ENCODE assay signal across 9 cellular contexts in genomic region chr16:57609541-57610401, GRCh38. TPM values are rescaled to one million over a fixed set of nuclear protein-coding genes. Genes with fewer than 3 reads are reported as not detected.
A peak's percentile ranks its signal among the peaks of the same experiment; 100 is the strongest.
DNase-seq lines count a peak whose midpoint lies in the region; ATAC-seq and TF ChIP-seq lines count a peak whose summit lies in the region.
"Had no signal": no experiment of that assay in that cellular context is flagged by ENCODE, and none has a peak within 500 bp of the region (broad histone marks: within the 10 kb centered on the region; RNA-seq: fewer than 3 reads in every experiment).

No MANE protein-coding gene starts in this region.

- peak overlapping the region; percentile 17 for H2AFZ ChIP-seq in mammary epithelial cell (ENCODE audit: low read depth, low read length)

- H3K4me2 ChIP-seq in mammary epithelial cell (ENCODE audit: insufficient read depth, low read depth, low read length) = no peak overlapping the region

- no peaks in the 10 kb centered on the region for H3K9me3 ChIP-seq in mammary epithelial cell (replicated peaks; ENCODE audit: insufficient read depth, low read length)
- no peaks in the 10 kb centered on the region for H3K9me3 ChIP-seq in effector memory CD4-positive, alpha-beta T cell (ENCODE audit: control insufficient read depth, low read length)

- no peak overlapping the region for H3K4me3 ChIP-seq in mammary epithelial cell (replicated peaks in 1 of 3; ENCODE audit: insufficient read depth in 1 of 3, low read depth in 2 of 3, low read length in 3 of 3)
- H3K4me3 ChIP-seq in effector memory CD4-positive, alpha-beta T cell (ENCODE audit: insufficient read depth, low read depth, low read length, poor library complexity, severe bottlenecking) = peak overlapping the region; percentile 2

- H3K36me3 Mint-ChIP-seq in MCF 10A (ENCODE audit: insufficient read depth, unreplicated experiment) (no peaks in the 10 kb centered on the region), Calu3 (ENCODE audit: insufficient read depth, unreplicated experiment) (no peaks in the 10 kb centered on the region)

- H3K9me3 Mint-ChIP-seq in MCF 10A (ENCODE audit: unreplicated experiment) (no peaks in the 10 kb centered on the region), Calu3 (ENCODE audit: low read depth, unreplicated experiment) (no peaks in the 10 kb centered on the region)

- H3K79me2 ChIP-seq in mammary epithelial cell (ENCODE audit: insufficient read depth, low read length) = no peaks in the 10 kb centered on the region

- DNase-seq in mammary epithelial cell (no peak), MCF 10A (ENCODE audit: unreplicated experiment) (no peak), T-helper 2 cell (peak in 3 of 5 experiments; percentile 61 to 98 (median 70)), posterior vena cava (ENCODE audit: low spot score) (peak; percentile 72), MV-4-11 (lab: John Stamatoyannopoulos, UW) (no peak), Calu3 (no peak)
- DNase-seq in effector memory CD4-positive, alpha-beta T cell = peak in 1 of 3 donors; percentile 19

- intact Hi-C loops in mammary epithelial cell (cut with micrococcal nuclease) (loop anchor here (2.0 kb wide), 1 partner anchor 39 kb away; no protein-coding TSS in a partner anchor), MCF 10A (cut with micrococcal nuclease) (no loop called here), posterior vena cava (cut with DNase I) (no loop called here), Calu3 (cut with micrococcal nuclease; ENCODE audit: unreplicated experiment) (no loop called here)

- in situ Hi-C loops in mammary epithelial cell (cut with MboI; ENCODE audit: low sequenced_read_pairs in 2 of 2) = no loop called here

- no peak overlapping the region for H3K9ac ChIP-seq in mammary epithelial cell (ENCODE audit: insufficient read depth, low read length)

- no peak overlapping the region for H3K4me3 Mint-ChIP-seq in MCF 10A (ENCODE audit: unreplicated experiment)
- H3K4me3 Mint-ChIP-seq in Calu3 (ENCODE audit: low read depth, unreplicated experiment) = no peak overlapping the region

- BruUV-seq in mammary epithelial cell (replicated peaks; lab: Mats Ljungman, UMichigan) = no TSS peak
- no TSS peak for BruUV-seq in MCF 10A (replicated peaks; lab: Mats Ljungman, UMichigan)
- BruUV-seq in Calu3 (replicated peaks; lab: Mats Ljungman, UMichigan) = no TSS peak

- CTCF ChIA-PET in mammary epithelial cell (lab: Charles Lee; ENCODE audit: low non-redundant PET) = interaction anchor here (0.6 to 1.0 kb wide), 2 partner anchors 19 to 110 kb away, joined by 3 to 4 read pairs; no protein-coding TSS in a partner anchor
- CTCF ChIA-PET in MCF 10A (lab: Yijun Ruan, JAX) = interaction anchor here (0.9 to 5.8 kb wide), 6 partner anchors 9 to 127 kb away, joined by 4 to 51 read pairs (median 6); no protein-coding TSS in a partner anchor
- CTCF ChIA-PET in Calu3 (lab: Charles Lee) = interaction anchor here (0.6 to 2.0 kb wide), 4 partner anchors 9 to 161 kb away, joined by 3 to 7 read pairs (median 4); no protein-coding TSS in a partner anchor

- no peaks in the 10 kb centered on the region for H3K36me3 ChIP-seq in mammary epithelial cell (ENCODE audit: insufficient read depth, low read length)
- H3K36me3 ChIP-seq in effector memory CD4-positive, alpha-beta T cell (ENCODE audit: control insufficient read depth, insufficient read depth, low read length) = no peaks in the 10 kb centered on the region

- TF ChIP-seq CTCF in mammary epithelial cell (conservative IDR thresholded peaks at IDR 0.05 in 1 of 2, IDR thresholded peaks at IDR 0.05 in 1 of 2; ENCODE audit: extremely low read depth in 1 of 2, insufficient read depth in 1 of 2, low read depth in 1 of 2, low read length in 2 of 2) (peak; percentile 10 to 44), MCF 10A (IDR thresholded peaks at IDR 0.05; ENCODE audit: unreplicated experiment) (no peak), Calu3 (IDR thresholded peaks at IDR 0.05; ENCODE audit: unreplicated experiment) (no peak)

- 33% methylated on average over 10 of the region's 12 CpGs for WGBS in mammary epithelial cell (ENCODE audit: low coverage, missing lambda C conversion rate)

- no peaks in the 10 kb centered on the region for H3K27me3 ChIP-seq in mammary epithelial cell (ENCODE audit: insufficient read depth, low read length)
- no peaks in the 10 kb centered on the region for H3K27me3 ChIP-seq in effector memory CD4-positive, alpha-beta T cell (replicated peaks; ENCODE audit: control insufficient read depth, insufficient read depth, low read length, poor library complexity, severe bottlenecking)

- POLR2A ChIA-PET in MCF 10A (lab: Yijun Ruan, JAX) = interaction anchor here (1.2 to 1.7 kb wide), 2 partner anchors 8 to 126 kb away, joined by 3 to 5 read pairs; partner anchors contain the start of gene KATNB1

- H3K27ac Mint-ChIP-seq in MCF 10A (ENCODE audit: low read depth, unreplicated experiment) (no peak overlapping the region), Calu3 (ENCODE audit: unreplicated experiment) (no peak overlapping the region)

- peaks cover 13% of the 10 kb centered on the region for H3K4me1 Mint-ChIP-seq in MCF 10A (ENCODE audit: insufficient read depth, unreplicated experiment)
- H3K4me1 Mint-ChIP-seq in Calu3 (ENCODE audit: low read depth, unreplicated experiment) = peaks cover 16% of the 10 kb centered on the region

- peak; percentile 84 for ATAC-seq in HG03060 (IDR thresholded peaks at IDR 0.05; ENCODE audit: low read depth, unreplicated experiment)

- H3K27me3 Mint-ChIP-seq in MCF 10A (ENCODE audit: insufficient read depth, unreplicated experiment) (no peaks in the 10 kb centered on the region), Calu3 (ENCODE audit: unreplicated experiment) (no peaks in the 10 kb centered on the region)

- dilution Hi-C loops in mammary epithelial cell (cut with HindIII; ENCODE audit: low sequenced_read_pairs) = no loop called here

- H4K20me1 ChIP-seq in mammary epithelial cell (ENCODE audit: insufficient read depth, low read length) = no peaks in the 10 kb centered on the region

- H3K4me1 ChIP-seq in mammary epithelial cell (ENCODE audit: insufficient read depth, low read length) = no peaks in the 10 kb centered on the region
- H3K4me1 ChIP-seq in effector memory CD4-positive, alpha-beta T cell (ENCODE audit: control insufficient read depth, insufficient read depth, low read length, poor library complexity, severe bottlenecking) = peaks cover 7% of the 10 kb centered on the region

- H3K27ac ChIP-seq in mammary epithelial cell (ENCODE audit: insufficient read depth, low read depth, low read length) = no peak overlapping the region
- H3K27ac ChIP-seq in effector memory CD4-positive, alpha-beta T cell (ENCODE audit: insufficient read depth, low read length, poor library complexity, severe bottlenecking) = no peak overlapping the region

RNA-seq across cellular contexts. Expression of gene ADGRG1, which starts 18.7 kb away (rescaled TPM):
- total RNA-seq in mammary epithelial cell (100 to 1,000 TPM; 195 to 196 TPM), MCF 10A (2022) (10.1 and 10.2 TPM in 2 replicates), posterior vena cava (10 to 100 TPM; 28.0 to 28.5 TPM), Calu3 (2022) (269 and 278 TPM in 2 replicates)
- polyA plus RNA-seq in mammary epithelial cell = 125 TPM
- 186 TPM for polyA minus RNA-seq in mammary epithelial cell

RNA-seq across cellular contexts. Expression of gene ADGRG3, which starts 58.3 kb away (rescaled TPM):
- total RNA-seq in mammary epithelial cell = not detected
- polyA plus RNA-seq in mammary epithelial cell = not detected
- not detected for polyA minus RNA-seq in mammary epithelial cell
- not detected in 2 replicates for total RNA-seq in MCF 10A (2022)
- 10 to 100 TPM in 1 of 2 donors, 1 to 10 TPM in 1; 6.8 to 10.4 TPM for total RNA-seq in posterior vena cava
- not detected in 2 replicates for total RNA-seq in Calu3 (2022)
- total RNA-seq: Daoy had no signal

Comparison
In these comparisons a context has a peak if more than half of its experiments do, and no peak if none do; other contexts are left out.
1. CTCF ChIP-seq: peak in mammary epithelial cell (2 of 2); none in MCF 10A (single experiment) and Calu3 (single experiment).
2. DNase-seq: peak in T-helper 2 cell (3 of 5) and posterior vena cava (single experiment); none in mammary epithelial cell (single experiment), MCF 10A (single experiment), MV-4-11 (single experiment) and Calu3 (single experiment).